ENCODE assay signal across 20 cellular contexts in genomic region chr19:8212212-8212611, GRCh38. TPM values are rescaled to one million over a fixed set of nuclear protein-coding genes. Genes with fewer than 3 reads are reported as not detected.
DNase-seq lines count a peak whose midpoint lies in the region; ATAC-seq, FAIRE-seq and TF ChIP-seq lines count a peak whose summit lies in the region.
"Had no signal": no experiment of that assay in that cellular context is flagged by ENCODE, and none has a peak within 500 bp of the region (broad histone marks: within the 10 kb centered on the region; RNA-seq: fewer than 3 reads in every experiment).

No MANE protein-coding gene starts in this region.

- H3K4me1 ChIP-seq in CD8-positive, alpha-beta memory T cell (ENCODE audit: insufficient read depth, low read length), result peaks cover 15% of the 10 kb centered on the region

- H3K27ac Mint-ChIP-seq in CD8-positive, alpha-beta memory T cell, result peak overlapping the region in 4 of 8 donors; percentile 27 to 72 (median 56)
- peak overlapping the region; percentile 81 for H3K27ac Mint-ChIP-seq in central memory CD8-positive, alpha-beta T cell (ENCODE audit: low read depth)
- peak overlapping the region; percentile 87 for H3K27ac Mint-ChIP-seq in nephron progenitor cell
- H3K27ac Mint-ChIP-seq: activated naive CD4-positive, alpha-beta T cell treated with anti-CD3 and anti-CD28 coated beads for 36 hours had no signal

- no peak overlapping the region for H3K27ac ChIP-seq in CD8-positive, alpha-beta memory T cell (ENCODE audit: low read depth, low read length)
- H3K27ac ChIP-seq: cardiac muscle cell, ovary, vagina had no signal

- no peak for TF ChIP-seq CTCF in nephron progenitor cell (IDR thresholded peaks at IDR 0.05)

- POLR2A ChIA-PET in CD8-positive, alpha-beta memory T cell (lab: Charles Lee), result interaction anchor here (0.6 kb wide), 2 partner anchors 22 to 32 kb away, joined by 5 to 6 read pairs; no protein-coding TSS in a partner anchor

- H3K36me3 Mint-ChIP-seq in CD8-positive, alpha-beta memory T cell, result peaks cover 0 to 27% (median 3%) of the 10 kb centered on the region in 3 donors
- peaks cover 16% of the 10 kb centered on the region for H3K36me3 Mint-ChIP-seq in central memory CD8-positive, alpha-beta T cell (ENCODE audit: insufficient read depth)
- peaks cover 17% of the 10 kb centered on the region for H3K36me3 Mint-ChIP-seq in nephron progenitor cell (ENCODE audit: low read depth)

- H3K36me3 ChIP-seq in CD8-positive, alpha-beta memory T cell (ENCODE audit: insufficient read depth, low read length), result no peaks in the 10 kb centered on the region
- H3K36me3 ChIP-seq: cardiac muscle cell, ovary had no signal

- no peak overlapping the region for H3K4me3 ChIP-seq in CD8-positive, alpha-beta memory T cell (ENCODE audit: low read length)
- H3K4me3 ChIP-seq: cardiac muscle cell, ovary, skin epidermis, vagina had no signal

- no peak for ATAC-seq in central memory CD8-positive, alpha-beta T cell (replicated peaks; ENCODE audit: extremely low read depth, poor library complexity, severe bottlenecking)
- ATAC-seq in GM18858 (IDR thresholded peaks at IDR 0.05; ENCODE audit: unreplicated experiment) (no peak), GM19023 (IDR thresholded peaks at IDR 0.05; ENCODE audit: unreplicated experiment) (no peak), HG02981 (IDR thresholded peaks at IDR 0.05; ENCODE audit: unreplicated experiment) (no peak)

- CTCF ChIA-PET in CD8-positive, alpha-beta memory T cell (lab: Charles Lee), result interaction anchor here (0.8 kb wide), 1 partner anchor 31 kb away, joined by 5 read pairs; no protein-coding TSS in a partner anchor

- DNase-seq in CD8-positive, alpha-beta memory T cell, result no peak
- peak; percentile 83 for DNase-seq in NCI-H2171 treated with DMSO at 0.1 percent for 48 hours (lab: John Stamatoyannopoulos, UW)
- DNase-seq in central memory CD8-positive, alpha-beta T cell (ENCODE audit: low spot score in 2 of 2), result no peak
- no peak for DNase-seq in nephron progenitor cell
- DNase-seq in GM12891 (ENCODE audit: insufficient read length, low spot score), result no peak
- DNase-seq: activated CD4-positive, CD25-positive, alpha-beta regulatory T cell; AML-193; foreskin melanocyte; KBM-7; NCI-H1105 treated with DMSO at 0.1 percent for 48 hours; NCI-H345; ovary; stimulated activated naive CD4-positive, alpha-beta T cell had no signal

- peaks cover 0 to 4% of the 10 kb centered on the region in 2 donors for H3K27me3 Mint-ChIP-seq in CD8-positive, alpha-beta memory T cell
- no peaks in the 10 kb centered on the region for H3K27me3 Mint-ChIP-seq in central memory CD8-positive, alpha-beta T cell
- H3K27me3 Mint-ChIP-seq in nephron progenitor cell (ENCODE audit: low read depth, poor library complexity), result peaks cover 11% of the 10 kb centered on the region

- H3K27me3 ChIP-seq in CD8-positive, alpha-beta memory T cell (ENCODE audit: insufficient read depth, low read length, poor library complexity, severe bottlenecking), result no peaks in the 10 kb centered on the region
- H3K27me3 ChIP-seq: cardiac muscle cell, ovary, vagina had no signal

- no peaks in the 10 kb centered on the region for H3K9me3 ChIP-seq in CD8-positive, alpha-beta memory T cell (ENCODE audit: low read length)
- H3K9me3 ChIP-seq: ovary, vagina had no signal

- FAIRE-seq in GM12891 (lab: Jason Lieb, UNC), result no peak

- TF ChIP-seq POLR2A in GM12891 (IDR thresholded peaks at IDR 0.05; ENCODE audit: low read depth, low read length), result no peak

- peak overlapping the region in 4 of 7 donors; percentile 27 to 77 (median 46) for H3K4me3 Mint-ChIP-seq in CD8-positive, alpha-beta memory T cell
- no peak overlapping the region for H3K4me3 Mint-ChIP-seq in central memory CD8-positive, alpha-beta T cell
- peak overlapping the region; percentile 6 for H3K4me3 Mint-ChIP-seq in nephron progenitor cell

- peaks cover 22 to 52% (median 29%) of the 10 kb centered on the region in 3 donors for H3K4me1 Mint-ChIP-seq in CD8-positive, alpha-beta memory T cell
- H3K4me1 Mint-ChIP-seq in central memory CD8-positive, alpha-beta T cell, result peaks cover 45% of the 10 kb centered on the region
- H3K4me1 Mint-ChIP-seq in nephron progenitor cell, result peaks cover 50% of the 10 kb centered on the region

- no peaks in the 10 kb centered on the region for H3K9me3 Mint-ChIP-seq in CD8-positive, alpha-beta memory T cell
- H3K9me3 Mint-ChIP-seq in central memory CD8-positive, alpha-beta T cell, result no peaks in the 10 kb centered on the region
- H3K9me3 Mint-ChIP-seq in nephron progenitor cell, result no peaks in the 10 kb centered on the region
- H3K9me3 Mint-ChIP-seq: activated naive CD4-positive, alpha-beta T cell treated with anti-CD3 and anti-CD28 coated beads for 36 hours had no signal

TF ChIP-seq in GM12891, 5 proteins besides CTCF, POLR2A, EP300 and RAD21:
- TF ChIP-seq POLR2AphosphoS5 (IDR thresholded peaks at IDR 0.05; ENCODE audit: low read depth, low read length) (no peak), SPI1 (IDR thresholded peaks at IDR 0.05; ENCODE audit: low read depth, low read length) (no peak), PAX5 (IDR thresholded peaks at IDR 0.05; ENCODE audit: insufficient read depth, low read length, severe bottlenecking) (no peak), TAF1 (IDR thresholded peaks at IDR 0.05; ENCODE audit: low read depth, low read length) (no peak), POU2F2 (IDR thresholded peaks at IDR 0.05; ENCODE audit: low read depth, low read length) (no peak)

RNA-seq across cellular contexts. Expression of gene CERS4, which starts 3.0 kb away (rescaled TPM):
- total RNA-seq in CD8-positive, alpha-beta memory T cell, result 10 to 100 TPM; 21.5 to 21.9 TPM
- polyA plus RNA-seq in CD8-positive, alpha-beta memory T cell, result 13.3 TPM
- 33.2 TPM for polyA plus RNA-seq in GM12891 (2012; ENCODE audit: low read depth, missing spikeins)
